10 cellular contexts compared by ENCODE assay signal in genomic region chr12:70692681-70693288, GRCh38. TPM values are rescaled to one million over a fixed set of nuclear protein-coding genes. Genes with fewer than 3 reads are reported as not detected.
DNase-seq lines count a peak whose midpoint lies in the region; ATAC-seq and TF ChIP-seq lines count a peak whose summit lies in the region.
"Had no signal": no experiment of that assay in that cellular context is flagged by ENCODE, and none has a peak within 500 bp of the region (broad histone marks: within the 10 kb centered on the region; RNA-seq: fewer than 3 reads in every experiment).

No MANE protein-coding gene starts in this region.

- H3K4me3 ChIP-seq in astrocyte of the spinal cord (ENCODE audit: low read depth, low read length): no peak overlapping the region
- H3K4me3 ChIP-seq: coronary artery had no signal

- in situ Hi-C loops in astrocyte of the spinal cord (cut with HindIII; ENCODE audit: low sequenced_read_pairs) (no loop called here), GM13976 (cut with MboI; ENCODE audit: low sequenced_read_pairs, unreplicated experiment) (no loop called here)

- TF ChIP-seq CTCF in astrocyte of the spinal cord (IDR thresholded peaks at IDR 0.05; ENCODE audit: low read depth, low read length) (peak; percentile 58), GM13976 (IDR thresholded peaks at IDR 0.05; ENCODE audit: borderline replicate concordance, control extremely low read depth, extremely low read depth, insufficient read depth, missing control alignments) (no peak)

- peak; percentile 15 for DNase-seq in COR-L47 (lab: John Stamatoyannopoulos, UW)
- peak; percentile 15 for DNase-seq in HS-5 (ENCODE audit: low read depth)
- DNase-seq in astrocyte of the spinal cord (ENCODE audit: low read depth, low spot score): peak; percentile 29
- peak; percentile 73 to 76 for DNase-seq in lung microvascular endothelial cell (ENCODE audit: low read depth in 2 of 2)
- DNase-seq in GM13976 (ENCODE audit: low spot score): no peak
- DNase-seq: NCI-H526 treated with DMSO at 0.1 percent for 48 hours had no signal

- ATAC-seq in GM18909 (IDR thresholded peaks at IDR 0.05; ENCODE audit: poor library complexity, unreplicated experiment): no peak
- ATAC-seq in GM21526 (IDR thresholded peaks at IDR 0.05; ENCODE audit: low FRiP score, unreplicated experiment): no peak
- no peak for ATAC-seq in GM19397 (IDR thresholded peaks at IDR 0.05; ENCODE audit: unreplicated experiment)

RNA-seq across cellular contexts. Expression of gene PTPRB, which starts 55.6 kb away (rescaled TPM):
- total RNA-seq in lung microvascular endothelial cell: 83.7 and 112 TPM in 2 replicates
